1 cellular context compared by ENCODE assay signal in genomic region chr18:9495916-9496540, GRCh38.
TF ChIP-seq lines count a peak whose summit lies in the region.

No MANE protein-coding gene starts in this region.

TF ChIP-seq in HepG2, 621 proteins besides CTCF, POLR2A, EP300 and RAD21:
- TF ChIP-seq ZZZ3 (CRISPR knock-in tag; IDR thresholded peaks at IDR 0.05; ENCODE audit: borderline replicate concordance), result no peak
- no peak for TF ChIP-seq ZEB1 (IDR thresholded peaks at IDR 0.05; ENCODE audit: insufficient replicate concordance, low read depth)
- TF ChIP-seq ZNF556 (CRISPR knock-in tag; IDR thresholded peaks at IDR 0.05; ENCODE audit: borderline replicate concordance), result no peak
- no peak for TF ChIP-seq WIZ (CRISPR knock-in tag; IDR thresholded peaks at IDR 0.05)
- no peak for TF ChIP-seq PAXIP1 (CRISPR knock-in tag; conservative IDR thresholded peaks at IDR 0.05)
- TF ChIP-seq ZNF260 (CRISPR knock-in tag; IDR thresholded peaks at IDR 0.05; ENCODE audit: borderline replicate concordance, low read depth), result no peak
- no peak for TF ChIP-seq ZNF552 (CRISPR knock-in tag; IDR thresholded peaks at IDR 0.05; ENCODE audit: borderline replicate concordance)
- no peak for TF ChIP-seq IKZF4 (CRISPR knock-in tag; IDR thresholded peaks at IDR 0.05; ENCODE audit: borderline replicate concordance, low read depth, not compliant biosample characterization)
- TF ChIP-seq RBFOX2 (IDR thresholded peaks at IDR 0.05; ENCODE audit: low read depth, low read length), result no peak
- TF ChIP-seq CHCHD3 (CRISPR knock-in tag; IDR thresholded peaks at IDR 0.05), result no peak
- no peak for TF ChIP-seq ZNF790 (CRISPR knock-in tag; IDR thresholded peaks at IDR 0.05; ENCODE audit: borderline replicate concordance)
- no peak for TF ChIP-seq AFF4 (CRISPR knock-in tag; IDR thresholded peaks at IDR 0.05)
- TF ChIP-seq ZNF597 (CRISPR knock-in tag; IDR thresholded peaks at IDR 0.05), result no peak
- TF ChIP-seq NCOA2 (CRISPR knock-in tag; IDR thresholded peaks at IDR 0.05), result no peak
- no peak for TF ChIP-seq TSC22D2 (CRISPR knock-in tag; IDR thresholded peaks at IDR 0.05; ENCODE audit: borderline replicate concordance)
- no peak for TF ChIP-seq KDM5A (IDR thresholded peaks at IDR 0.05; ENCODE audit: borderline replicate concordance, low read length)
